ENCODE assay signal across 22 cellular contexts in the genomic region with DNA sequence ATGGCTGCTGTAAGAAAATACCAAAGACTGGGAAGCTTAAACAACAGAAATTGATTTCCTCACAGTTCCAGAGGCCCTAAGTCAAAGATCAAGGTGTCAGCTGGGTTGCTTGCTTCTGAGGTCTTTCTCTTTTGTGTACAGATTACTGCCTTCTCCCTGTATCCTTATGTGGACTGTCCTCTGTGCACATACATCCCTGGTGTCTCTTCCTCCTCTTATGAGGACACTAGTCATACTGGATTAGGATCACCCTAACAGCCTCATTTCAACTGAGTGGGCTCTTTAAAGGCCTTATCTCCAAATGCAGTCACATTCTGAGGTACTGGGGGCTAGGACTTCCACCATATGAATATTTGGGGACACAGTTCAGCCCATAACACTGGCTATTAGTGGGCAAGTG.
"Had no signal": no experiment of that assay in that cellular context is flagged by ENCODE, and none has a peak within 500 bp of the region (broad histone marks: within the 10 kb centered on the region; RNA-seq: fewer than 3 reads in every experiment).

No MANE protein-coding gene starts in this region.

- H3K27me3 Mint-ChIP-seq: dendritic cell treated with granulocyte-macrophage colony-stimulating factor and Interleukin-4, amounts not matched to agents 40 ng/mL and 50 ng/mL, for 4 days had no signal

- H3K4me1 ChIP-seq: left lung, sigmoid colon had no signal

- H3K9me3 ChIP-seq: body of pancreas, neutrophil, pancreas, sigmoid colon had no signal

- ATAC-seq: body of pancreas; naive thymus-derived CD8-positive, alpha-beta T cell; stimulated activated naive CD8-positive, alpha-beta T cell treated with anti-CD3 and anti-CD28 coated beads, Interleukin-15, Interleukin-2, amounts not matched to agents 100 U/mL and 50 U/mL, for 24 hours had no signal

- H3K4me1 Mint-ChIP-seq: activated B cell treated with CpG ODN at 0.5 μM for 24 hours, immature natural killer cell had no signal

- DNase-seq: activated B cell treated with CpG ODN at 0.5 μM for 24 hours; activated CD4-positive, alpha-beta T cell treated with anti-CD3 and anti-CD28 coated beads for 4 hours; activated CD4-positive, alpha-beta T cell treated with anti-CD3 and anti-CD28 coated beads, Interleukin-2, amount 50 U/mL, for 48 hours; activated CD8-positive, alpha-beta memory T cell treated with anti-CD3 and anti-CD28 coated beads, Interleukin-2, amount 50 U/mL, for 48 hours; activated effector memory CD4-positive, alpha-beta T cell treated with Interleukin-2 at 50 U/mL for 16 hours; activated naive CD4-positive, alpha-beta T cell treated with anti-CD3 and anti-CD28 coated beads for 36 hours; activated T-cell treated with anti-CD3 and anti-CD28 coated beads, Interleukin-2, amount 50 U/mL, for 48 hours; amygdala; body of pancreas; effector CD4-positive, alpha-beta T cell; immature natural killer cell; left lung; naive thymus-derived CD8-positive, alpha-beta T cell; pancreas; sigmoid colon; spleen; stimulated activated CD4-positive, alpha-beta T cell treated with anti-CD3 and anti-CD28 coated beads, Interleukin-4, amount 100 ng/mL, for 4 hours; stimulated activated naive CD8-positive, alpha-beta T cell treated with anti-CD3 and anti-CD28 coated beads, Interleukin-15, Interleukin-2, amounts not matched to agents 100 U/mL and 50 U/mL, for 24 hours; upper lobe of left lung had no signal

- H3K27ac ChIP-seq: left lung, neutrophil, pancreas, sigmoid colon, spleen had no signal

- H3K4me3 ChIP-seq: body of pancreas, left lung, lung, pancreas, sigmoid colon, spleen, upper lobe of left lung had no signal

- H3K27me3 ChIP-seq: body of pancreas, left lung, neutrophil, pancreas, sigmoid colon, spleen, upper lobe of left lung had no signal

- H3K36me3 ChIP-seq: left lung, neutrophil, pancreas, sigmoid colon, spleen, upper lobe of left lung had no signal

- H3K4me3 Mint-ChIP-seq: activated B cell treated with CpG ODN at 0.5 μM for 24 hours; activated naive CD4-positive, alpha-beta T cell treated with anti-CD3 and anti-CD28 coated beads for 36 hours; dendritic cell treated with granulocyte-macrophage colony-stimulating factor and Interleukin-4, amounts not matched to agents 40 ng/mL and 50 ng/mL, for 4 days; immature natural killer cell; naive thymus-derived CD8-positive, alpha-beta T cell had no signal
